In genomic region chr1:82807563-82807962, GRCh38 we compare ENCODE assay signal across 3 cellular contexts.
"Had no signal": no experiment of that assay in that cellular context is flagged by ENCODE, and none has a peak within 500 bp of the region (broad histone marks: within the 10 kb centered on the region; RNA-seq: fewer than 3 reads in every experiment).

No MANE protein-coding gene starts in this region.

- DNase-seq: GDM1, GF-D8 had no signal

- H3K4me3 ChIP-seq: GM12878 had no signal
